In genomic region chr6:1136856-1137255, GRCh38 we compare ENCODE assay signal across 12 cellular contexts.
"Had no signal": no experiment of that assay in that cellular context is flagged by ENCODE, and none has a peak within 500 bp of the region (broad histone marks: within the 10 kb centered on the region; RNA-seq: fewer than 3 reads in every experiment).

No MANE protein-coding gene starts in this region.

- H2AFZ ChIP-seq: hepatocyte had no signal

- H3K27me3 ChIP-seq: hepatocyte had no signal

- H3K27ac ChIP-seq: coronary artery, hepatocyte, left ventricle myocardium inferior had no signal

- DNase-seq: activated CD4-positive, alpha-beta memory T cell treated with anti-CD3 and anti-CD28 coated beads, Interleukin-2, amount 10 ng/mL, durations not matched to agents 7 days and 5 days; activated CD4-positive, CD25-positive, alpha-beta regulatory T cell treated with anti-CD3 and anti-CD28 coated beads, Interleukin-2, amount 50 U/mL, for 72 hours; activated naive CD4-positive, alpha-beta T cell treated with anti-CD3 and anti-CD28 coated beads, Interleukin-2, amount 50 U/mL, for 16 hours; activated T-cell treated with anti-CD3 and anti-CD28 coated beads, Interleukin-2, amount 50 U/mL, for 24 hours; effector CD4-positive, alpha-beta T cell; kidney; left ventricle myocardium inferior; mesendoderm; natural killer cell; stimulated activated naive CD8-positive, alpha-beta T cell treated with anti-CD3 and anti-CD28 coated beads, Interleukin-15, Interleukin-2, amounts not matched to agents 100 U/mL and 50 U/mL, for 24 hours had no signal

- H3K79me2 ChIP-seq: hepatocyte had no signal

- ATAC-seq: natural killer cell; stimulated activated naive CD8-positive, alpha-beta T cell treated with anti-CD3 and anti-CD28 coated beads, Interleukin-15, Interleukin-2, amounts not matched to agents 100 U/mL and 50 U/mL, for 24 hours had no signal

- H3K4me3 ChIP-seq: coronary artery, hepatocyte, left ventricle myocardium inferior had no signal

- H3K36me3 ChIP-seq: left ventricle myocardium inferior had no signal

- H3K4me2 ChIP-seq: hepatocyte had no signal
